ENCODE assay signal across 8 cellular contexts in the genomic region with DNA sequence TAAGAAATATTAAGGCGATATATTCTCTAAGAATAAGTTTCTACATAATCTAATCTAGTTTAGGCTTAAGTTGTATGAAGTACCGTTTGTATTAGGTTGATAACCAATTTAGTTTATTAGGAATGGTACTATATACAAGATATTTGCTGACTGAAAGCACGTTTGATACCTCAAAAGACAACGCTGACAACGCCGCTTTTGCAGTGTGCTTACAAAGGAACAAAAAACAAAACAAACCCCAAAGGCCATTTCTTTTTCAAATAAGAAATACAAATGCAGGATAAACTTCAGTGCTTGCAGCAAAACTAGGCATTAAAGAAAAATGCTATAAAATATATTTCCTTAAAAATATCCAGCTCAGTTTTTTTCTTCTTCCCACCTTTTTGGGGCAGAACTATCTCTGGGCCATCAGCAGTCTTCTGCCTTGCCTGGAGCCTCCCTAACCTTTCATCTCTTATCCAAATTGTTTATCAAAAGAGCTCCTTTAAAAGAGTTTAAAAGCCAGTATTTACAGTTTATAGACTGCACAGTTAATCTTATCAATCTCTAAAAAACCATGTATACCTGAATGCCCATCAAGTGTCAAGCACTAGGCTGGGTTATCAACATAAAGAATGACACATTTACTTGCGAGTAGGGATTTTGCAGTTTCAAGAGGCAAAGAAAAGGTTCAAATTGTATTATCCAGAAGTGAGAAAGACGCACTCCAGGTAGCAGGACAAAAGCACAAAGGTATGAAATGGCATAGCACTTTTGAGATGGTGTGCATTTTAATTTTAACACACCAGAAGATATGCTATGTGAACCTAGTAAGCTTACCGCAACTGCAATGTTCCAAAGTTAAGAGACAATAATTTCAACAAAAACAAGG. TPM values are rescaled to one million over a fixed set of nuclear protein-coding genes. Genes with fewer than 3 reads are reported as not detected.
DNase-seq lines count a peak whose midpoint lies in the region; ATAC-seq and TF ChIP-seq lines count a peak whose summit lies in the region.

No MANE protein-coding gene starts in this region.

- H3K4me1 ChIP-seq in GM23338 (ENCODE audit: insufficient read depth) (peaks cover 18% of the 10 kb centered on the region), skeletal muscle satellite cell (ENCODE audit: control insufficient read depth, insufficient read depth, low read length) (peaks cover 37% of the 10 kb centered on the region)

- no peak for TF ChIP-seq CTCF in GM23338 (conservative IDR thresholded peaks at IDR 0.05; ENCODE audit: low read depth in 2 of 2)
- TF ChIP-seq CTCF in activated B cell treated with CpG ODN at 0.5 μM for 24 hours (IDR thresholded peaks at IDR 0.05), result no peak
- TF ChIP-seq CTCF in glutamatergic neuron (IDR thresholded peaks at IDR 0.05; ENCODE audit: partially characterized antibody, unreplicated experiment), result no peak

- H3K27me3 Mint-ChIP-seq in GM23338 (ENCODE audit: insufficient read depth, low read depth, poor library complexity), result peaks cover 19% of the 10 kb centered on the region
- no peaks in the 10 kb centered on the region for H3K27me3 Mint-ChIP-seq in activated B cell treated with CpG ODN at 0.5 μM for 24 hours
- peaks cover 24% of the 10 kb centered on the region for H3K27me3 Mint-ChIP-seq in glutamatergic neuron (ENCODE audit: unreplicated experiment)

- H3K36me3 ChIP-seq in GM23338 (ENCODE audit: insufficient read depth), result 0 out of 2 replicates have a peak, but pooled peaks cover 4% of the 10 kb centered on the region
- H3K36me3 ChIP-seq in skeletal muscle satellite cell (ENCODE audit: insufficient read depth, low read length), result peaks cover 24% of the 10 kb centered on the region

- H4K20me1 ChIP-seq in GM23338 (replicated peaks; ENCODE audit: insufficient read depth), result peaks cover 56% of the 10 kb centered on the region

- ATAC-seq in GM23338 (no peak), activated B cell treated with CpG ODN at 0.5 μM for 24 hours (ENCODE audit: low read depth) (no peak), HG02973 (IDR thresholded peaks at IDR 0.05; ENCODE audit: unreplicated experiment) (no peak)

- peak overlapping the region; percentile 92 for H3K4me2 ChIP-seq in GM23338
- peak overlapping the region; percentile 95 for H3K4me2 ChIP-seq in skeletal muscle satellite cell (ENCODE audit: low read length)

- no peaks in the 10 kb centered on the region for H3K9me2 ChIP-seq in GM23338 (ENCODE audit: insufficient read depth)

- H3K4me3 ChIP-seq in GM23338 (peak overlapping the region; percentile 72), skeletal muscle satellite cell (ENCODE audit: low read length) (peak overlapping the region; percentile 98)

- no peak overlapping the region for H3K27ac ChIP-seq in GM23338 (ENCODE audit: low read depth)

- DNase-seq in GM23338 (ENCODE audit: low spot score), result no peak
- no peak for DNase-seq in activated B cell treated with CpG ODN at 0.5 μM for 24 hours
- no peak for DNase-seq in glutamatergic neuron
- no peak for DNase-seq in NK-92 (lab: John Stamatoyannopoulos, UW; ENCODE audit: unreplicated experiment)
- no peak for DNase-seq in NCI-H1048 (lab: John Stamatoyannopoulos, UW)
- no peak for DNase-seq in activated gamma-delta T cell (lab: John Stamatoyannopoulos, UW)

- no peaks in the 10 kb centered on the region for H3K9me3 ChIP-seq in skeletal muscle satellite cell (replicated peaks; ENCODE audit: low read length)

- POLR2A ChIA-PET in activated B cell treated with CpG ODN at 0.5 μM for 24 hours (lab: Charles Lee), result interaction anchor here (0.5 to 14.0 kb wide), 6 partner anchors 10 to 1136 kb away, joined by 4 to 545 read pairs (median 56); no protein-coding TSS in a partner anchor

- H3K9me3 Mint-ChIP-seq in GM23338 (peaks cover 8% of the 10 kb centered on the region; the same call in 2 of the 3 replicates), activated B cell treated with CpG ODN at 0.5 μM for 24 hours (no peaks in the 10 kb centered on the region), glutamatergic neuron (ENCODE audit: unreplicated experiment) (peaks cover 26% of the 10 kb centered on the region)

- peaks cover 8% of the 10 kb centered on the region for H3K79me2 ChIP-seq in GM23338 (replicated peaks; ENCODE audit: insufficient read depth)

- H3K36me3 Mint-ChIP-seq in GM23338 (ENCODE audit: low read depth) (peaks cover 40% of the 10 kb centered on the region), activated B cell treated with CpG ODN at 0.5 μM for 24 hours (ENCODE audit: low read depth) (peaks cover 80% of the 10 kb centered on the region), glutamatergic neuron (ENCODE audit: unreplicated experiment) (peaks cover 6% of the 10 kb centered on the region)

- H3K27ac Mint-ChIP-seq in GM23338, result no peak overlapping the region
- H3K27ac Mint-ChIP-seq in activated B cell treated with CpG ODN at 0.5 μM for 24 hours, result peak overlapping the region; percentile 100
- no peak overlapping the region for H3K27ac Mint-ChIP-seq in glutamatergic neuron (ENCODE audit: unreplicated experiment)

- H3K4me1 Mint-ChIP-seq in GM23338, result peaks cover 22% of the 10 kb centered on the region; the same call in 2 of the 3 replicates
- H3K4me1 Mint-ChIP-seq in activated B cell treated with CpG ODN at 0.5 μM for 24 hours, result peaks cover 54% of the 10 kb centered on the region
- peaks cover 19% of the 10 kb centered on the region for H3K4me1 Mint-ChIP-seq in glutamatergic neuron (ENCODE audit: low read depth, unreplicated experiment)

- no peak overlapping the region for H2AFZ ChIP-seq in GM23338

- CTCF ChIA-PET in activated B cell treated with CpG ODN at 0.5 μM for 24 hours (lab: Charles Lee), result interaction anchor here (1.1 to 8.4 kb wide), 2 partner anchors 27 to 65 kb away, joined by 3 to 67 read pairs; no protein-coding TSS in a partner anchor

- no peaks in the 10 kb centered on the region for H3K27me3 ChIP-seq in GM23338 (ENCODE audit: insufficient read depth)
- no peaks in the 10 kb centered on the region for H3K27me3 ChIP-seq in skeletal muscle satellite cell (ENCODE audit: control insufficient read depth, insufficient read depth, low read length)

- H3F3A ChIP-seq in GM23338 (replicated peaks; ENCODE audit: low read depth), result no peaks in the 10 kb centered on the region

- H3K9ac ChIP-seq in skeletal muscle satellite cell (ENCODE audit: low read depth, low read length), result peak overlapping the region; percentile 100

- H3K4me3 Mint-ChIP-seq in GM23338 (peak overlapping the region; percentile 99), activated B cell treated with CpG ODN at 0.5 μM for 24 hours (peak overlapping the region; percentile 96), glutamatergic neuron (ENCODE audit: unreplicated experiment) (peak overlapping the region; percentile 96)

- intact Hi-C loops in activated B cell treated with CpG ODN at 0.5 μM for 24 hours (cut with micrococcal nuclease), result loop anchor here (5.0 to 10.0 kb wide), 3 partner anchors 1102 to 1935 kb away; partner anchors contain the start of genes ARMC10, FBXL13 and SYPL1

TF ChIP-seq in GM23338, 12 proteins besides CTCF, POLR2A, EP300 and RAD21 (continues in another document):
- no peak for TF ChIP-seq EZH2phosphoT487 (IDR thresholded peaks at IDR 0.05; ENCODE audit: unreplicated experiment)

RNA-seq across cellular contexts. Expression of gene KMT2E, which starts 4.1 kb away (rescaled TPM):
- 43.2 and 50.2 TPM in 2 replicates for total RNA-seq in GM23338 (2014; rRNA removed; shearing (Covaris generic))
- 55.7 and 70.9 TPM in 2 replicates for polyA plus RNA-seq in GM23338 (2016; fragmentation: Nextera tagmentation; extraction: Ambion mirVana)
- total RNA-seq in activated B cell treated with CpG ODN at 0.5 μM for 24 hours (164 and 183 TPM in 2 replicates), glutamatergic neuron (ENCODE audit: unreplicated experiment) (126 TPM)
- total RNA-seq in skeletal muscle satellite cell (2012; rRNA removed), result 55.9 and 67.9 TPM in 2 replicates
